26 cellular contexts compared by ENCODE assay signal in the genomic region with DNA sequence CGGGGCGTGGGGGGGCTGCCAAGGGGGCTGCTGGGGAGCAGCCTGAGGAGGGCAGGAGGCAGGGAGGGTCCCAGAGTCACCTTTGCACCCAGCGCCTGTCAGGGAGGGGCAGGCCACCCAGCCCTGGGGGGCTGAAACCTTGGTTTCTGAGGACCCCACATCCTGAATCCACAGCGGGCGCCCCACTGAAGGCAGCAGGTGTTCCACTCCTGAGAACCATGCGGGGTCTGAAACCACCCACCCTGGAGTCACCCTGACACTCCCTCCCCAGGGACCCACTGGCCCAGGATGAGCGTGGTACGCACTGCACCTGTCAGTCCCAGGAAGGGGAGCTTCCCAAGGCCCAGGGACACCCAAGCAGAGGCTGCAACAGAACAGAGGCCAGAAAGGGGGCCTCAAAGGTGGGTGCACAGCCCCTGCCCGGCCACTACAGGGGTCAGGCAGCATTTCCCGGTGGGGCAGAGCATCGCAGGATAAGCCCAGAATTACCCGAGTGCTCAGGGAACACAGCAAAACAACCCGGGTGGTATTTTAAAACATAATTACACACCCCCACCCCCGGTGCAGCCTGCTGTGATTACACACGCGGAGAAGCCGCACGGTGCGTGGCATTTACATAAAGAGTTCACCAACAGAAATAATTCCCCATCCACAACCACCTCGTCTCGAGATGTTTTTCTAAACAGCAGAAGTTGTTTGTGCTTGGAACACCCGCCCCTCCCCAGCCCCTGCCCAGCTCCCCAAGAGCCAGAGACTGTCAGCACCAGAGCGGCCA. TPM values are rescaled to one million over a fixed set of nuclear protein-coding genes. Genes with fewer than 3 reads are reported as not detected.
DNase-seq lines count a peak whose midpoint lies in the region; ATAC-seq and TF ChIP-seq lines count a peak whose summit lies in the region.
"Had no signal": no experiment of that assay in that cellular context is flagged by ENCODE, and none has a peak within 500 bp of the region (broad histone marks: within the 10 kb centered on the region; RNA-seq: fewer than 3 reads in every experiment).

No MANE protein-coding gene starts in this region.

- CTCF ChIA-PET in IMR-90 (lab: Yijun Ruan, JAX), result no interaction called here

- ATAC-seq in left cardiac atrium (no peak), IMR-90 (ENCODE audit: low read depth) (peak; percentile 16; the same call in 1 of the 2 replicates), GM18520 (IDR thresholded peaks at IDR 0.05; ENCODE audit: unreplicated experiment) (no peak), HG02798 (IDR thresholded peaks at IDR 0.05; ENCODE audit: poor library complexity, unreplicated experiment) (no peak)
- ATAC-seq: activated T-cell treated with anti-CD3 and anti-CD28 coated beads, Interleukin-2, amount 50 U/mL, for 72 hours; esophagus mucosa; naive thymus-derived CD4-positive, alpha-beta T cell had no signal

- no peak overlapping the region for H2AFZ ChIP-seq in IMR-90 (replicated peaks; ENCODE audit: low read length, poor library complexity)

- H3K56ac ChIP-seq in IMR-90 (ENCODE audit: extremely low read depth, insufficient read depth, low read length), result no peak overlapping the region

- no peak overlapping the region for H3K23ac ChIP-seq in IMR-90 (ENCODE audit: low read depth, low read length)

- H4K20me1 ChIP-seq in IMR-90 (ENCODE audit: insufficient read depth, low read length), result peaks cover 77% of the 10 kb centered on the region

- no peak overlapping the region for H3K14ac ChIP-seq in IMR-90 (replicated peaks; ENCODE audit: low read depth, low read length)

- in situ Hi-C loops in IMR-90 (cut with MboI; ENCODE audit: low sequenced_read_pairs), result no loop called here

- H4K91ac ChIP-seq in IMR-90 (ENCODE audit: insufficient read depth, low read depth, low read length), result no peak overlapping the region

- no peak overlapping the region for H3K18ac ChIP-seq in IMR-90 (ENCODE audit: low read depth, low read length)

- H3K4me3 ChIP-seq in IMR-90 (ENCODE audit: insufficient read depth, low read depth, low read length) (no peak overlapping the region), left ventricle myocardium inferior (no peak overlapping the region), spleen (no peak overlapping the region)
- H3K4me3 ChIP-seq: Peyer's patch, skin epidermis had no signal

- BruUV-seq in IMR-90 (replicated peaks; lab: Mats Ljungman, UMichigan), result no TSS peak

- no peak overlapping the region for H3K9ac ChIP-seq in IMR-90 (ENCODE audit: low read depth, low read length)

- no peak overlapping the region for H2BK20ac ChIP-seq in IMR-90 (ENCODE audit: low read depth, low read length)

- no peak for TF ChIP-seq CTCF in IMR-90 (conservative IDR thresholded peaks at IDR 0.05; ENCODE audit: low read depth, low read length)
- no peak for TF ChIP-seq CTCF in left ventricle myocardium inferior (IDR thresholded peaks at IDR 0.05; ENCODE audit: borderline replicate concordance)
- TF ChIP-seq CTCF in spleen (IDR thresholded peaks at IDR 0.05 in 8 of 11, conservative IDR thresholded peaks at IDR 0.05 in 3 of 11), result no peak

- TF ChIP-seq POLR2A in IMR-90 (IDR thresholded peaks at IDR 0.05; ENCODE audit: low read depth, low read length) (no peak), spleen (IDR thresholded peaks at IDR 0.05) (no peak)

- H3K4ac ChIP-seq in IMR-90 (ENCODE audit: low read depth, low read length), result no peak overlapping the region

- no peaks in the 10 kb centered on the region for H3K27me3 ChIP-seq in IMR-90 (ENCODE audit: control insufficient read depth, insufficient read depth, low read length)
- H3K27me3 ChIP-seq in left ventricle myocardium inferior (ENCODE audit: low read depth), result no peaks in the 10 kb centered on the region
- no peaks in the 10 kb centered on the region for H3K27me3 ChIP-seq in spleen (replicated peaks in 1 of 7)
- H3K27me3 ChIP-seq: Peyer's patch had no signal

- 39% methylated on average over 5 of the region's 23 CpGs; no CpG with 5 or more reads in 1 of the 2 experiments for WGBS in IMR-90 (ENCODE audit: extremely low coverage in 2 of 2, insufficient read length in 1 of 2), 2 experiments
- WGBS in spleen, 5 donors, result 75 to 93% (median 90%) methylated on average over 20 to 23 of the region's 23 CpGs

- no peak overlapping the region for H4K5ac ChIP-seq in IMR-90 (ENCODE audit: low read depth, low read length)

- H2BK5ac ChIP-seq in IMR-90 (ENCODE audit: low read depth, low read length, poor library complexity, severe bottlenecking), result no peak overlapping the region

- H3K4me1 ChIP-seq in IMR-90 (ENCODE audit: control insufficient read depth, insufficient read depth, low read length) (no peaks in the 10 kb centered on the region; the same call in 1 of the 2 replicates), left ventricle myocardium inferior (peaks cover 39% of the 10 kb centered on the region), spleen (peaks cover 0 to 48% (median 15%) of the 10 kb centered on the region in 6 donors)
- H3K4me1 ChIP-seq: Peyer's patch had no signal

- H3K36me3 ChIP-seq in IMR-90 (ENCODE audit: control insufficient read depth, insufficient read depth, low read length), result peaks cover 14% of the 10 kb centered on the region; the same call in 1 of the 2 replicates
- H3K36me3 ChIP-seq in left ventricle myocardium inferior, result peaks cover 11% of the 10 kb centered on the region
- H3K36me3 ChIP-seq in spleen, result peaks cover 0 to 50% (median 2%) of the 10 kb centered on the region in 6 donors
- H3K36me3 ChIP-seq: WERI-Rb-1 had no signal

- H4K8ac ChIP-seq in IMR-90 (ENCODE audit: low read depth in 2 of 2, low read length in 2 of 2), result no peak overlapping the region

- H3K9me1 ChIP-seq in IMR-90 (ENCODE audit: insufficient read depth, low read length), result peaks cover 24% of the 10 kb centered on the region

- H2AK5ac ChIP-seq in IMR-90 (ENCODE audit: low read depth, low read length), result no peak overlapping the region

- H3K9me3 ChIP-seq in IMR-90 (ENCODE audit: control insufficient read depth, insufficient read depth, low read length) (no peaks in the 10 kb centered on the region), left ventricle myocardium inferior (replicated peaks) (no peaks in the 10 kb centered on the region), spleen (no peaks in the 10 kb centered on the region)
- H3K9me3 ChIP-seq: Peyer's patch had no signal

- H2AK9ac ChIP-seq in IMR-90 (replicated peaks; ENCODE audit: low read depth, low read length, poor library complexity), result peak overlapping the region; percentile 31

- peaks cover 26 to 69% of the 10 kb centered on the region in 2 experiments for H3K79me1 ChIP-seq in IMR-90 (ENCODE audit: low read depth in 1 of 2, low read length in 2 of 2)

- DNase-seq in cardiac septum (ENCODE audit: low spot score) (peak; percentile 63), left cardiac atrium (no peak), IMR-90 (no peak), left ventricle myocardium inferior (peak; percentile 9), spleen (peak; percentile 57), GM03348 (ENCODE audit: low spot score) (no peak)
- DNase-seq: activated CD4-positive, alpha-beta T cell treated with anti-CD3 and anti-CD28 coated beads for 48 hours; activated naive CD4-positive, alpha-beta T cell; activated T-cell treated with anti-CD3 and anti-CD28 coated beads, Interleukin-2, amount 50 U/mL, for 72 hours; dermis blood vessel endothelial cell; DMS79; glutamatergic neuron; GOT3; naive thymus-derived CD4-positive, alpha-beta T cell; NCI-H2029; NCI-H2227 treated with DMSO at 0.1 percent for 48 hours; NCI-H526; occipital lobe; stimulated activated naive CD4-positive, alpha-beta T cell; T-helper 9 cell; WERI-Rb-1 had no signal

- intact Hi-C loops in cardiac septum (cut with DNase I), result no loop called here
- intact Hi-C loops in left cardiac atrium (cut with DNase I), result no loop called here
- intact Hi-C loops in IMR-90 (cut with micrococcal nuclease), result no loop called here
- intact Hi-C loops in left ventricle myocardium inferior (cut with micrococcal nuclease), result no loop called here
- intact Hi-C loops in spleen (cut with DNase I; ENCODE audit: low total_unique reads), result no loop called here

- no peak overlapping the region for H3K27ac ChIP-seq in IMR-90 (ENCODE audit: insufficient read depth, low read length)
- no peak overlapping the region for H3K27ac ChIP-seq in left ventricle myocardium inferior (replicated peaks)
- no peak overlapping the region for H3K27ac ChIP-seq in spleen
- H3K27ac ChIP-seq: Peyer's patch, skin epidermis, WERI-Rb-1 had no signal

- H2BK15ac ChIP-seq in IMR-90 (ENCODE audit: low read depth, low read length), result no peak overlapping the region

- no peak for TF ChIP-seq RAD21 in IMR-90 (IDR thresholded peaks at IDR 0.05; ENCODE audit: low read length)

- POLR2A ChIA-PET in IMR-90 (lab: Charles Lee; ENCODE audit: unreplicated experiment), result no interaction called here

- H2BK120ac ChIP-seq in IMR-90 (ENCODE audit: low read depth, low read length), result no peak overlapping the region

- no peak overlapping the region for H3K4me2 ChIP-seq in IMR-90 (ENCODE audit: low read depth, low read length)

- dilution Hi-C loops in IMR-90 (cut with HindIII; ENCODE audit: low sequenced_read_pairs, unreplicated experiment), result no loop called here

TF ChIP-seq in IMR-90, 13 proteins besides CTCF, POLR2A, EP300 and RAD21 (continues in another document):
- TF ChIP-seq BHLHE40 (IDR thresholded peaks at IDR 0.05; ENCODE audit: low read depth, low read length), result no peak
- no peak for TF ChIP-seq MAZ (IDR thresholded peaks at IDR 0.05; ENCODE audit: borderline replicate concordance, low read depth, low read length)
- TF ChIP-seq RFX5 (IDR thresholded peaks at IDR 0.05; ENCODE audit: low read depth, low read length), result no peak
- no peak for TF ChIP-seq MAFK (IDR thresholded peaks at IDR 0.05; ENCODE audit: low read depth, low read length)
- no peak for TF ChIP-seq CHD1 (IDR thresholded peaks at IDR 0.05; ENCODE audit: low read depth, low read length)
- TF ChIP-seq RCOR1 (IDR thresholded peaks at IDR 0.05; ENCODE audit: insufficient replicate concordance, low read length), result no peak
- no peak for TF ChIP-seq NFE2L2 (IDR thresholded peaks at IDR 0.05; ENCODE audit: low read depth, low read length)
- no peak for TF ChIP-seq FOS (IDR thresholded peaks at IDR 0.05; ENCODE audit: low read depth, low read length)
- no peak for TF ChIP-seq MXI1 (IDR thresholded peaks at IDR 0.05; ENCODE audit: borderline replicate concordance, low read depth, low read length)
- no peak for TF ChIP-seq CEBPB (IDR thresholded peaks at IDR 0.05; ENCODE audit: low read depth, low read length)

RNA-seq across cellular contexts. Expression of a gene that starts 57.3 kb away (rescaled TPM):
- total RNA-seq in cardiac septum (90.3 TPM), left cardiac atrium (10 to 100 TPM; 64.9 to 65.7 TPM), IMR-90 (2012; rRNA removed) (25.3 and 33.6 TPM in 2 replicates), left ventricle myocardium inferior (108 TPM), spleen (10 to 100 TPM; 32.3 to 45.8 (median 34.0) TPM)
- polyA plus RNA-seq in IMR-90 (2012; rRNA removed) (33.9 and 36.4 TPM in 2 replicates), spleen (10 to 100 TPM; 28.0 to 45.3 (median 35.0) TPM)
- polyA plus RNA-seq in IMR-90 (2012; cell fraction: cytosol; rRNA removed), result 38.7 and 47.1 TPM in 2 replicates
- 63.9 and 70.8 TPM in 2 replicates for polyA plus RNA-seq in IMR-90 (2012; cell fraction: nucleus; rRNA removed; ENCODE audit: low replicate concordance)

Comparison
In these comparisons a context has a peak if more than half of its experiments do, and no peak if none do; other contexts are left out.
1. DNase-seq: peak in cardiac septum (single experiment), left ventricle myocardium inferior (single experiment) and spleen (single experiment); none in left cardiac atrium (single experiment), IMR-90 (single experiment) and GM03348 (single experiment).